ENCODE assay signal across 9 cellular contexts in the genomic region with DNA sequence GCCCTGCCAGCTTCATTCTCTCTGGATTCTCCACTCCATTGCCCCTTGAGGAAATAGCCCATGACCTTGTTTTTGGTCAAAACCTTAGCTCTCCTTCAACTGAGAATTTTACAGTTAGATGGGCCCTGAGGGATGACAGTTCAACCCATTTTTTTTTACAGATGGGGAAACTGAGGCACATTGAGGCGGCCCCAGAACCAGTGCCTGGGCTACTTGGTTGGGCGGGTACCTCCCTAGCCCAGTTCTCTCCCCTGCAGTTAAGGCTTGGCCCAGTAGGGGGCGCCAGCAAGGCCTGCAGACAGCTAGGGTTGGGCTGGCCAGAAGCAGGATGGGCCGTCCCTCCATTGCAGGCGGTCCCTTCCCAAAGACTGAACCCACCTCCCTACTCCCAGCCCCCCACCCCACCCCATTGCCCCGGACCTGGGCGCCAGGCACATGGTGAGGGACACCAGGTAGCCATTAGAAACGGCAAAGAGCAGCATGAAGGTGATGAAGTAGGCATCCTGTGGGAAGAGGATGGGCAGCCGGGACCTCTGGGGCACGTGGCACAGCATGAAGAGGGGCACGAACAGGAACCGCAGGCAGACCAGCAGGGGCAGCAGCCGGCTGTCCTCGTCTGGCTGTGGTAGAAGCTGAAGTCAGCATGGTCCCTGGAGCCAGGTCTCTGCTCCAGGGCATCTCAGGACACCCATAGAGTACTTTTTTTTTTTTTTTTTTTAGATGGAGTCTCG. TPM values are rescaled to one million over a fixed set of nuclear protein-coding genes. Genes with fewer than 3 reads are reported as not detected.
DNase-seq lines count a peak whose midpoint lies in the region; ATAC-seq, FAIRE-seq and TF ChIP-seq lines count a peak whose summit lies in the region.
"Had no signal": no experiment of that assay in that cellular context is flagged by ENCODE, and none has a peak within 500 bp of the region (broad histone marks: within the 10 kb centered on the region; RNA-seq: fewer than 3 reads in every experiment).

No MANE protein-coding gene starts in this region.

- H3K27me3 Mint-ChIP-seq in CD8-positive, alpha-beta memory T cell = no peaks in the 10 kb centered on the region
- H3K27me3 Mint-ChIP-seq in natural killer cell treated with Interleukin-12 subunit alpha and Interleukin-12 subunit beta and Interleukin-15 and Interleukin-18, amount 100 ng/mL, for 72 hours = no peaks in the 10 kb centered on the region
- H3K27me3 Mint-ChIP-seq: IgD-negative memory B cell had no signal

- H3K27ac ChIP-seq in CD8-positive, alpha-beta memory T cell (ENCODE audit: low read depth, low read length) = no peak overlapping the region
- H3K27ac ChIP-seq in coronary artery (no peak overlapping the region), suprapubic skin (no peak overlapping the region)

- CTCF ChIA-PET in CD8-positive, alpha-beta memory T cell (lab: Charles Lee) = interaction anchor here (1.0 to 4.7 kb wide), 9 partner anchors 8 to 53 kb away, joined by 3 to 15 read pairs (median 5); a partner anchor contains a TSS

- H3K4me1 ChIP-seq in CD8-positive, alpha-beta memory T cell (ENCODE audit: insufficient read depth, low read length) = no peaks in the 10 kb centered on the region
- H3K4me1 ChIP-seq in suprapubic skin = peaks cover 2% of the 10 kb centered on the region

- DNase-seq in CD8-positive, alpha-beta memory T cell = peak; percentile 36 to 71 (median 55)
- peak in 67 of 76 experiments; percentile 8 to 81 (median 58) for DNase-seq in HUDEP-2 (lab: John Stamatoyannopoulos, UW; ENCODE audit: unreplicated experiment in 76 of 76)
- peak; percentile 70 to 74 for DNase-seq in activated CD4-positive, alpha-beta T cell treated with anti-CD3 and anti-CD28 coated beads for 24 hours (ENCODE audit: low read depth in 2 of 2)
- DNase-seq in coronary artery (ENCODE audit: low spot score) = no peak
- DNase-seq in natural killer cell treated with Interleukin-12 subunit alpha and Interleukin-12 subunit beta and Interleukin-15 and Interleukin-18, amount 100 ng/mL, for 72 hours (ENCODE audit: low spot score) = peak; percentile 71
- DNase-seq in urothelium cell line (ENCODE audit: low spot score) = peak; percentile 74
- DNase-seq in suprapubic skin (ENCODE audit: low spot score in 2 of 2) = no peak

- no peak for TF ChIP-seq POLR2A in suprapubic skin (IDR thresholded peaks at IDR 0.05)

- H3K27me3 ChIP-seq in CD8-positive, alpha-beta memory T cell (ENCODE audit: insufficient read depth, low read length, poor library complexity, severe bottlenecking) = no peaks in the 10 kb centered on the region
- H3K27me3 ChIP-seq in suprapubic skin = no peaks in the 10 kb centered on the region

- H3K4me3 ChIP-seq in CD8-positive, alpha-beta memory T cell (ENCODE audit: low read length) = no peak overlapping the region
- H3K4me3 ChIP-seq in coronary artery (no peak overlapping the region), suprapubic skin (no peak overlapping the region)

- WGBS in suprapubic skin = 92% methylated on average over 13 of the region's 15 CpGs

- H3K36me3 ChIP-seq in CD8-positive, alpha-beta memory T cell (ENCODE audit: insufficient read depth, low read length) = no peaks in the 10 kb centered on the region
- H3K36me3 ChIP-seq in suprapubic skin = no peaks in the 10 kb centered on the region

- H3K9me3 Mint-ChIP-seq in CD8-positive, alpha-beta memory T cell = no peaks in the 10 kb centered on the region
- H3K9me3 Mint-ChIP-seq in natural killer cell treated with Interleukin-12 subunit alpha and Interleukin-12 subunit beta and Interleukin-15 and Interleukin-18, amount 100 ng/mL, for 72 hours = no peaks in the 10 kb centered on the region
- H3K9me3 Mint-ChIP-seq: IgD-negative memory B cell had no signal

- peaks cover 0 to 3% (median 0%) of the 10 kb centered on the region in 3 donors for H3K36me3 Mint-ChIP-seq in CD8-positive, alpha-beta memory T cell
- no peaks in the 10 kb centered on the region for H3K36me3 Mint-ChIP-seq in natural killer cell treated with Interleukin-12 subunit alpha and Interleukin-12 subunit beta and Interleukin-15 and Interleukin-18, amount 100 ng/mL, for 72 hours

- no peaks in the 10 kb centered on the region for H3K9me3 ChIP-seq in CD8-positive, alpha-beta memory T cell (ENCODE audit: low read length)
- H3K9me3 ChIP-seq in suprapubic skin = no peaks in the 10 kb centered on the region

- no peak for FAIRE-seq in urothelium cell line (lab: Jason Lieb, UNC)

- no peak overlapping the region for H3K27ac Mint-ChIP-seq in CD8-positive, alpha-beta memory T cell
- H3K27ac Mint-ChIP-seq in natural killer cell treated with Interleukin-12 subunit alpha and Interleukin-12 subunit beta and Interleukin-15 and Interleukin-18, amount 100 ng/mL, for 72 hours = no peak overlapping the region
- H3K27ac Mint-ChIP-seq: IgD-negative memory B cell had no signal

- H3K4me1 Mint-ChIP-seq in CD8-positive, alpha-beta memory T cell = peaks cover 0 to 2% (median 0%) of the 10 kb centered on the region in 3 donors
- no peaks in the 10 kb centered on the region for H3K4me1 Mint-ChIP-seq in natural killer cell treated with Interleukin-12 subunit alpha and Interleukin-12 subunit beta and Interleukin-15 and Interleukin-18, amount 100 ng/mL, for 72 hours (ENCODE audit: low read depth in 2 of 2)
- H3K4me1 Mint-ChIP-seq: IgD-negative memory B cell had no signal

- POLR2A ChIA-PET in CD8-positive, alpha-beta memory T cell (lab: Charles Lee) = no interaction called here

- peak; percentile 18 for TF ChIP-seq CTCF in coronary artery (IDR thresholded peaks at IDR 0.05)
- TF ChIP-seq CTCF in suprapubic skin (IDR thresholded peaks at IDR 0.05) = peak in 1 of 2 donors; percentile 58

- peak; percentile 53 to 75 for ATAC-seq in natural killer cell treated with Interleukin-12 subunit alpha and Interleukin-12 subunit beta and Interleukin-15 and Interleukin-18, amount 100 ng/mL, for 72 hours
- ATAC-seq in GM18907 (IDR thresholded peaks at IDR 0.05; ENCODE audit: unreplicated experiment) = no peak

- TF ChIP-seq EP300 in suprapubic skin (IDR thresholded peaks at IDR 0.05) = no peak

- H3K4me3 Mint-ChIP-seq in CD8-positive, alpha-beta memory T cell = no peak overlapping the region
- H3K4me3 Mint-ChIP-seq in natural killer cell treated with Interleukin-12 subunit alpha and Interleukin-12 subunit beta and Interleukin-15 and Interleukin-18, amount 100 ng/mL, for 72 hours = no peak overlapping the region

RNA-seq across cellular contexts. Expression of a gene that starts 7.6 kb away (rescaled TPM):
- total RNA-seq in CD8-positive, alpha-beta memory T cell = 1 to 10 TPM; 7.9 to 8.5 TPM
- polyA plus RNA-seq in CD8-positive, alpha-beta memory T cell = 1.9 TPM
- 10 to 100 TPM in 1 of 2 donors, 1 to 10 TPM in 1; 2.4 to 13.6 TPM for total RNA-seq in natural killer cell treated with Interleukin-12 subunit alpha and Interleukin-12 subunit beta and Interleukin-15 and Interleukin-18, amount 100 ng/mL, for 72 hours
- total RNA-seq in suprapubic skin = 1 to 10 TPM; 2.2 to 4.7 (median 3.9) TPM

RNA-seq across cellular contexts. Expression of a gene that starts 16.5 kb away (rescaled TPM):
- 10 to 100 TPM; 11.1 to 13.0 TPM for total RNA-seq in CD8-positive, alpha-beta memory T cell
- 13.3 TPM for polyA plus RNA-seq in CD8-positive, alpha-beta memory T cell
- 1 to 10 TPM; 3.5 to 5.4 TPM for total RNA-seq in natural killer cell treated with Interleukin-12 subunit alpha and Interleukin-12 subunit beta and Interleukin-15 and Interleukin-18, amount 100 ng/mL, for 72 hours
- total RNA-seq in suprapubic skin = 10 to 100 TPM; 14.4 to 31.9 (median 20.6) TPM

RNA-seq across cellular contexts. Expression of a gene that starts 19.1 kb away (rescaled TPM):
- 10 to 100 TPM; 66.1 to 66.5 TPM for total RNA-seq in CD8-positive, alpha-beta memory T cell
- 76.4 TPM for polyA plus RNA-seq in CD8-positive, alpha-beta memory T cell
- 10 to 100 TPM; 53.2 to 64.5 TPM for total RNA-seq in natural killer cell treated with Interleukin-12 subunit alpha and Interleukin-12 subunit beta and Interleukin-15 and Interleukin-18, amount 100 ng/mL, for 72 hours
- 10 to 100 TPM; 45.7 to 60.3 (median 57.3) TPM for total RNA-seq in suprapubic skin

RNA-seq across cellular contexts. Expression of a gene that starts 27.7 kb away (rescaled TPM):
- total RNA-seq in CD8-positive, alpha-beta memory T cell = 1 to 10 TPM; 1.5 to 1.7 TPM
- 2.3 TPM for polyA plus RNA-seq in CD8-positive, alpha-beta memory T cell
- total RNA-seq in natural killer cell treated with Interleukin-12 subunit alpha and Interleukin-12 subunit beta and Interleukin-15 and Interleukin-18, amount 100 ng/mL, for 72 hours = 1 to 10 TPM in 1 of 2 donors, under 1 TPM in 1; 0.43 to 2.1 TPM
- 10 to 100 TPM; 40.3 to 73.6 (median 60.3) TPM for total RNA-seq in suprapubic skin

RNA-seq across cellular contexts. Expression of a gene that starts 47.1 kb away (rescaled TPM):
- total RNA-seq in CD8-positive, alpha-beta memory T cell = 1 to 10 TPM; 2.9 to 3.1 TPM
- polyA plus RNA-seq in CD8-positive, alpha-beta memory T cell = 18.9 TPM
- total RNA-seq in natural killer cell treated with Interleukin-12 subunit alpha and Interleukin-12 subunit beta and Interleukin-15 and Interleukin-18, amount 100 ng/mL, for 72 hours = under 1 TPM; 0.10 to 0.59 TPM
- 10 to 100 TPM in 2 of 4 donors, 1 to 10 TPM in 2; 5.9 to 32.6 (median 19.2) TPM for total RNA-seq in suprapubic skin

Comparison
In these comparisons a context has a peak if more than half of its experiments do, and no peak if none do; other contexts are left out.
1. DNase-seq: peak in CD8-positive, alpha-beta memory T cell (5 of 5), HUDEP-2 (67 of 76), activated CD4-positive, alpha-beta T cell treated with anti-CD3 and anti-CD28 coated beads for 24 hours (2 of 2), natural killer cell treated with Interleukin-12 subunit alpha and Interleukin-12 subunit beta and Interleukin-15 and Interleukin-18, amount 100 ng/mL, for 72 hours (single experiment) and urothelium cell line (single experiment); none in coronary artery (single experiment) and suprapubic skin (0 of 2).